ENCODE assay signal across 8 cellular contexts in the genomic region with DNA sequence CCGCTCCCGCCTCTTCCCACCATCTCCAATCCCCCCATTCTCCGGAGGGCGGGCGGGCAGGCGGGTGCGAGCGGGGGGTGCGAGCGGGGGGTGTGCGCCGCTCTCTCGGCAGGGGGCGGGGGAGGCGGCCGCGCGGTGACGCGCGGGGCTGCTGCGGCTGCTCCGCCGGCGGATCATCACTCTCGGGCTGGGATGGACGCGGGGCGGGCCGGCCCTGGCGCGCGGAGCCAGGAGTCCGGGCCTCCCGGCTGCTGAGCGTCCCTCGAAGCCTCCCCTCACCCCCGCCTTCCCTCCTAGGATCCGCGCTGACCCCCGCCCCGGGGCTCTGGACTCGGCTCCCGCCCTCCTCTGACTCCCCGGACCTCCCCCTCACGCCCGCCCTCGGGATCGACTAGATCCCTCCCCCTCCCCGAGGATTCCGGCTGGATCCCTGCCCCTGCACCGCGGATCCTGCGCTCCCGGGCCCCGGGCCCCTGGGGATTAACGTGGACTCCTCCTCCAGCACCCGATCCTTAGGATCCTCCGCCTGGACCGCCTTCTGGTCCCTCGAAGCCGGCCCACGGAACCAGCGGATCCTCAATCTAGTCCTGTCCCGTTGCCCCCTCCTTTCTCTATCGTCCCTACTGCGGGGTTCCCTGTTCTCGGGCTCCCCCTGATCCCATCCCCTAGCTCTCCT. TPM values are rescaled to one million over a fixed set of nuclear protein-coding genes. Genes with fewer than 3 reads are reported as not detected.
DNase-seq lines count a peak whose midpoint lies in the region; ATAC-seq, FAIRE-seq and TF ChIP-seq lines count a peak whose summit lies in the region.

No MANE protein-coding gene starts in this region.

- H3K4me3 ChIP-seq in A549 (peak overlapping the region; percentile 88), Loucy (ENCODE audit: low read length, poor library complexity, severe bottlenecking) (peak overlapping the region; percentile 76), fibroblast of the aortic adventitia (ENCODE audit: low read depth, low read length) (peak overlapping the region; percentile 80), ovary (peak overlapping the region; percentile 65)

- peaks cover 17% of the 10 kb centered on the region for H3K4me1 Mint-ChIP-seq in activated T-cell treated with anti-CD3 and anti-CD28 coated beads, Interleukin-2, amount 50 U/mL, for 72 hours (ENCODE audit: low read depth)

- peak overlapping the region; percentile 75 for H3K9ac ChIP-seq in Loucy (ENCODE audit: low read depth, low read length, poor library complexity, severe bottlenecking)

- H3K9me3 Mint-ChIP-seq in activated T-cell treated with anti-CD3 and anti-CD28 coated beads, Interleukin-2, amount 50 U/mL, for 72 hours = no peaks in the 10 kb centered on the region

- under 1% methylated on average over 26 of the region's 68 CpGs for WGBS in A549 (ENCODE audit: missing lambda C conversion rate)
- WGBS in ovary, 3 donors = 0 to 1% (median 0%) methylated on average over 28 to 68 of the region's 68 CpGs

- FAIRE-seq in A549 (lab: Jason Lieb, UNC) = no peak

- H3K4me1 ChIP-seq in A549 = peaks cover 28% of the 10 kb centered on the region
- peaks cover 20% of the 10 kb centered on the region for H3K4me1 ChIP-seq in Loucy (ENCODE audit: insufficient read depth, low read length, poor library complexity, severe bottlenecking)
- peaks cover 5% of the 10 kb centered on the region for H3K4me1 ChIP-seq in ovary (ENCODE audit: insufficient read depth)

- peak overlapping the region; percentile 96 for H3K27ac Mint-ChIP-seq in activated T-cell treated with anti-CD3 and anti-CD28 coated beads, Interleukin-2, amount 50 U/mL, for 72 hours

- TF ChIP-seq POLR2A in A549 (IDR thresholded peaks at IDR 0.05; ENCODE audit: low read length) (peak; percentile 44; the same call in 1 of the 2 replicates), ovary (IDR thresholded peaks at IDR 0.05) (peak; percentile 70)

- H3K27me3 Mint-ChIP-seq in activated T-cell treated with anti-CD3 and anti-CD28 coated beads, Interleukin-2, amount 50 U/mL, for 72 hours (ENCODE audit: low read depth) = peaks cover 6% of the 10 kb centered on the region

- H4K20me1 ChIP-seq in Loucy (ENCODE audit: insufficient read depth, low read length, poor library complexity, severe bottlenecking) = peaks cover 3% of the 10 kb centered on the region

- POLR2A ChIA-PET in A549 (lab: Yijun Ruan, JAX) = interaction anchor here (0.8 to 2.4 kb wide), 20 partner anchors 10 to 282 kb away, joined by 3 to 26 read pairs (median 6); a partner anchor contains a TSS

- intact Hi-C loops in ovary (cut with DNase I) = loop anchor here in 1 of 4 donors (5.0 kb wide), 1 partner anchor 58 kb away; no protein-coding TSS in a partner anchor

- H3K27me3 ChIP-seq in Loucy (ENCODE audit: insufficient read depth, low read length, poor library complexity, severe bottlenecking) (no peaks in the 10 kb centered on the region), ovary (no peaks in the 10 kb centered on the region)

- TF ChIP-seq EP300 in A549 (IDR thresholded peaks at IDR 0.05) (no peak), ovary (IDR thresholded peaks at IDR 0.05) (no peak)

- peak overlapping the region; percentile 94 to 95 for H3K4me3 Mint-ChIP-seq in activated T-cell treated with anti-CD3 and anti-CD28 coated beads, Interleukin-2, amount 50 U/mL, for 72 hours

- peak overlapping the region; percentile 99 for H3K4me2 ChIP-seq in A549
- H3K4me2 ChIP-seq in Loucy (ENCODE audit: low read depth, low read length, poor library complexity, severe bottlenecking) = peak overlapping the region; percentile 74

- peaks cover 0 to 1% of the 10 kb centered on the region in 2 donors for H3K36me3 Mint-ChIP-seq in activated T-cell treated with anti-CD3 and anti-CD28 coated beads, Interleukin-2, amount 50 U/mL, for 72 hours (ENCODE audit: insufficient read depth in 2 of 2)

- H3K27ac ChIP-seq in A549 (peak overlapping the region; percentile 81 to 92), ovary (peak overlapping the region; percentile 89 to 95)

- CTCF ChIA-PET in A549 (lab: Yijun Ruan, JAX) = interaction anchor here (0.5 to 3.4 kb wide), 10 partner anchors 19 to 156 kb away, joined by 3 to 29 read pairs (median 4); a partner anchor contains a TSS

- DNase-seq in A549 (ENCODE audit: low read depth in 1 of 2, low spot score in 1 of 2) = peak in 1 of 2 experiments; percentile 56
- peak; percentile 71 to 72 for DNase-seq in activated T-cell treated with anti-CD3 and anti-CD28 coated beads, Interleukin-2, amount 50 U/mL, for 72 hours
- peak; percentile 11 for DNase-seq in fibroblast of the aortic adventitia (ENCODE audit: low read depth)
- peak in 2 of 5 donors; percentile 80 to 86 for DNase-seq in ovary
- DNase-seq in SW 1271 (lab: John Stamatoyannopoulos, UW) = no peak
- no peak for DNase-seq in midbrain (lab: John Stamatoyannopoulos, UW)

- no peaks in the 10 kb centered on the region for H3F3A ChIP-seq in Loucy (ENCODE audit: low read depth)

- TF ChIP-seq CTCF in A549 (IDR thresholded peaks at IDR 0.05) (no peak), Loucy (conservative IDR thresholded peaks at IDR 0.05; ENCODE audit: low read length) (no peak), fibroblast of the aortic adventitia (IDR thresholded peaks at IDR 0.05; ENCODE audit: insufficient read depth, low read length) (no peak), ovary (IDR thresholded peaks at IDR 0.05) (peak in 2 of 3 donors; percentile 20 to 27)

- peak overlapping the region; percentile 93 for H2AFZ ChIP-seq in Loucy (ENCODE audit: low read length)

- H3K9me2 ChIP-seq in Loucy (replicated peaks; ENCODE audit: low read depth, low read length) = no peaks in the 10 kb centered on the region

- no peaks in the 10 kb centered on the region for H3K9me3 ChIP-seq in A549
- H3K9me3 ChIP-seq in Loucy (ENCODE audit: insufficient read depth, low read depth, low read length) = no peaks in the 10 kb centered on the region
- H3K9me3 ChIP-seq in ovary = no peaks in the 10 kb centered on the region

- peak; percentile 38 to 43 for ATAC-seq in A549
- peak; percentile 11 for ATAC-seq in GM19035 (IDR thresholded peaks at IDR 0.05; ENCODE audit: unreplicated experiment)
- ATAC-seq in activated T-cell treated with anti-CD3 and anti-CD28 coated beads, Interleukin-2, amount 50 U/mL, for 72 hours (replicated peaks in 1 of 2) = peak; percentile 58 to 59

- TF ChIP-seq RAD21 in A549 (conservative IDR thresholded peaks at IDR 0.05 in 1 of 2, IDR thresholded peaks at IDR 0.05 in 1 of 2) = 0 out of 5 replicates have a peak, but pooled peaks of 1 of the 2 experiments have one; percentile 26

- H3K79me2 ChIP-seq in Loucy (ENCODE audit: insufficient read depth, low read length) = peaks cover 6% of the 10 kb centered on the region

- H3K36me3 ChIP-seq in Loucy (ENCODE audit: insufficient read depth, low read length) = no peaks in the 10 kb centered on the region
- H3K36me3 ChIP-seq in ovary = no peaks in the 10 kb centered on the region

RNA-seq across cellular contexts. Expression of a gene that starts 1.0 kb away (rescaled TPM):
- 127 and 210 TPM in 2 replicates for polyA plus RNA-seq in A549 (2011; rRNA removed)
- polyA plus RNA-seq in A549 (2012; cell fraction: cytosol; rRNA removed) = 411 and 496 TPM in 2 replicates
- polyA plus RNA-seq in A549 (2012; cell fraction: nucleus; rRNA removed) = 136 and 232 TPM in 2 replicates
- polyA plus RNA-seq in A549 (2017; fragmentation: RNase III; extraction: RNeasy Plus Mini Kit Qiagen cat#74134 plus additional on column Dnase treatment) = 142 to 166 TPM (median 164 TPM) in 3 replicates
- 26.1 and 49.0 TPM in 2 replicates for polyA minus RNA-seq in A549 (2011; rRNA and poly(A)+ RNA removed)
- 10 to 100 TPM; 64.8 to 88.2 TPM for total RNA-seq in activated T-cell treated with anti-CD3 and anti-CD28 coated beads, Interleukin-2, amount 50 U/mL, for 72 hours
- total RNA-seq in fibroblast of the aortic adventitia (ENCODE audit: low replicate concordance) = 21.7 and 43.7 TPM in 2 replicates
- total RNA-seq in ovary = 100 to 1,000 TPM in 2 of 7 donors, 10 to 100 TPM in 5; 57.0 to 133 (median 85.2) TPM
- 100 to 1,000 TPM in 1 of 2 donors, 10 to 100 TPM in 1; 44.0 to 128 TPM for polyA plus RNA-seq in ovary

RNA-seq across cellular contexts. Expression of a gene that starts 2.8 kb away (rescaled TPM):
- polyA plus RNA-seq in A549 (2011; rRNA removed) (4.1 and 6.9 TPM in 2 replicates), A549 (2017; fragmentation: RNase III; extraction: RNeasy Plus Mini Kit Qiagen cat#74134 plus additional on column Dnase treatment) (17.6 to 27.9 TPM (median 27.5 TPM) in 3 replicates), ovary (10 to 100 TPM; 16.9 to 30.2 TPM)
- 11.6 and 15.1 TPM in 2 replicates for polyA plus RNA-seq in A549 (2012; cell fraction: cytosol; rRNA removed)
- 58.2 and 65.5 TPM in 2 replicates for polyA plus RNA-seq in A549 (2012; cell fraction: nucleus; rRNA removed)
- 4.1 and 4.9 TPM in 2 replicates for polyA minus RNA-seq in A549 (2011; rRNA and poly(A)+ RNA removed)
- 10 to 100 TPM; 17.4 to 19.8 TPM for total RNA-seq in activated T-cell treated with anti-CD3 and anti-CD28 coated beads, Interleukin-2, amount 50 U/mL, for 72 hours
- total RNA-seq in fibroblast of the aortic adventitia (ENCODE audit: low replicate concordance) (7.0 and 20.3 TPM in 2 replicates), ovary (10 to 100 TPM; 11.4 to 76.2 (median 53.9) TPM)

RNA-seq across cellular contexts. Expression of a gene that starts 10.6 kb away (rescaled TPM):
- polyA plus RNA-seq in A549 (2011; rRNA removed) (11.0 and 13.7 TPM in 2 replicates), A549 (2017; fragmentation: RNase III; extraction: RNeasy Plus Mini Kit Qiagen cat#74134 plus additional on column Dnase treatment) (27.5 to 33.4 TPM (median 29.6 TPM) in 3 replicates), ovary (10 to 100 TPM in 1 of 2 donors, 1 to 10 TPM in 1; 7.1 to 40.9 TPM)
- polyA plus RNA-seq in A549 (2012; cell fraction: cytosol; rRNA removed) = 35.8 and 48.1 TPM in 2 replicates
- 68.1 and 78.4 TPM in 2 replicates for polyA plus RNA-seq in A549 (2012; cell fraction: nucleus; rRNA removed)
- polyA minus RNA-seq in A549 (2011; rRNA and poly(A)+ RNA removed) = 9.2 and 11.4 TPM in 2 replicates
- 10 to 100 TPM; 60.5 to 62.6 TPM for total RNA-seq in activated T-cell treated with anti-CD3 and anti-CD28 coated beads, Interleukin-2, amount 50 U/mL, for 72 hours
- total RNA-seq in fibroblast of the aortic adventitia (ENCODE audit: low replicate concordance) (19.5 and 26.9 TPM in 2 replicates), ovary (10 to 100 TPM; 11.0 to 52.4 (median 33.8) TPM)

RNA-seq across cellular contexts. Expression of a gene that starts 15.2 kb away (rescaled TPM):
- polyA plus RNA-seq in A549 (2011; rRNA removed) (not detected in 2 replicates), A549 (2017; fragmentation: RNase III; extraction: RNeasy Plus Mini Kit Qiagen cat#74134 plus additional on column Dnase treatment) (0.09 to 0.13 TPM in 2 of 3 replicates, not detected in the other), ovary (not detected)
- not detected in 2 replicates for polyA plus RNA-seq in A549 (2012; cell fraction: cytosol; rRNA removed)
- 0.13 TPM in 1 of 2 replicates, not detected in the other for polyA plus RNA-seq in A549 (2012; cell fraction: nucleus; rRNA removed)
- not detected in 2 replicates for polyA minus RNA-seq in A549 (2011; rRNA and poly(A)+ RNA removed)
- under 1 TPM; 0.58 to 0.67 TPM for total RNA-seq in activated T-cell treated with anti-CD3 and anti-CD28 coated beads, Interleukin-2, amount 50 U/mL, for 72 hours
- total RNA-seq in fibroblast of the aortic adventitia (ENCODE audit: low replicate concordance) (not detected in 2 replicates), ovary (not detected)

RNA-seq across cellular contexts. Expression of a gene that starts 20.5 kb away (rescaled TPM):
- polyA plus RNA-seq in A549 (2011; rRNA removed) (not detected in 2 replicates), A549 (2017; fragmentation: RNase III; extraction: RNeasy Plus Mini Kit Qiagen cat#74134 plus additional on column Dnase treatment) (not detected in 3 replicates), ovary (not detected)
- 0.03 TPM in 1 of 2 replicates, not detected in the other for polyA plus RNA-seq in A549 (2012; cell fraction: cytosol; rRNA removed)
- polyA plus RNA-seq in A549 (2012; cell fraction: nucleus; rRNA removed) = 0.10 and 0.12 TPM in 2 replicates
- polyA minus RNA-seq in A549 (2011; rRNA and poly(A)+ RNA removed) = not detected in 2 replicates
- not detected for total RNA-seq in activated T-cell treated with anti-CD3 and anti-CD28 coated beads, Interleukin-2, amount 50 U/mL, for 72 hours
- total RNA-seq in fibroblast of the aortic adventitia (ENCODE audit: low replicate concordance) (not detected in 2 replicates), ovary (not detected)

Comparison
In these comparisons a context has a peak if more than half of its experiments do, and no peak if none do; other contexts are left out.
1. DNase-seq: peak in activated T-cell treated with anti-CD3 and anti-CD28 coated beads, Interleukin-2, amount 50 U/mL, for 72 hours (2 of 2) and fibroblast of the aortic adventitia (single experiment); none in SW 1271 (0 of 2) and midbrain (single experiment).
2. CTCF ChIP-seq: peak in ovary (2 of 3); none in A549 (single experiment), Loucy (single experiment) and fibroblast of the aortic adventitia (single experiment).
3. Peak in every context shown above with its lines, with median percentiles within 50 percentile points of each other: ATAC-seq and H3K4me3 ChIP-seq.